Comparison of ENCODE assay signal across 8 cellular contexts in genomic region chr6:69866351-69867074, GRCh38. TPM values are rescaled to one million over a fixed set of nuclear protein-coding genes. Genes with fewer than 3 reads are reported as not detected.
A peak's percentile ranks its signal among the peaks of the same experiment; 100 is the strongest.
DNase-seq lines count a peak whose midpoint lies in the region; ATAC-seq and TF ChIP-seq lines count a peak whose summit lies in the region.

Gene COL19A1, plus strand, starts transcription at chr6:69866556. Its CDS starts 13,012 bp downstream, at chr6:69879568.

- H3K36me3 ChIP-seq in ES-I3 (ENCODE audit: insufficient read depth, low read length) (no peaks in the 10 kb centered on the region), endocrine pancreas (ENCODE audit: control insufficient read depth, insufficient read depth, low read length) (no peaks in the 10 kb centered on the region), mucosa of stomach (ENCODE audit: control insufficient read depth, insufficient read depth, low read length) (no peaks in the 10 kb centered on the region), transverse colon (no peaks in the 10 kb centered on the region)

- DNase-seq in HL-60 (ENCODE audit: low read depth in 1 of 2, low spot score in 1 of 2) (peak in 1 of 2 experiments; percentile 10), transverse colon (peak; percentile 32), NCI-H128 (lab: John Stamatoyannopoulos, UW; ENCODE audit: unreplicated experiment) (no peak)
- peak; percentile 8 to 16 for DNase-seq in activated CD4-positive, alpha-beta T cell treated with anti-CD3 and anti-CD28 coated beads for 4 hours

- H3K4me1 ChIP-seq in ES-I3 (ENCODE audit: insufficient read depth, low read length) (0 out of 2 replicates have a peak, but pooled peaks cover 3% of the 10 kb centered on the region), endocrine pancreas (ENCODE audit: control insufficient read depth, insufficient read depth, low read length) (no peaks in the 10 kb centered on the region), mucosa of stomach (ENCODE audit: control insufficient read depth, insufficient read depth, low read length) (peaks cover 8% of the 10 kb centered on the region), transverse colon (peaks cover 0 to 16% (median 8%) of the 10 kb centered on the region in 4 donors)

- TF ChIP-seq POLR2A in transverse colon (IDR thresholded peaks at IDR 0.05) = no peak

- TF ChIP-seq CTCF in HL-60 (IDR thresholded peaks at IDR 0.05; ENCODE audit: insufficient read depth, low read length) (no peak), transverse colon (IDR thresholded peaks at IDR 0.05) (no peak)

- H3K27me3 ChIP-seq in HL-60 (ENCODE audit: insufficient read depth, poor library complexity, severe bottlenecking) (peaks cover 30% of the 10 kb centered on the region), endocrine pancreas (ENCODE audit: control insufficient read depth, insufficient read depth, low read length) (peaks cover 8% of the 10 kb centered on the region), mucosa of stomach (ENCODE audit: control insufficient read depth, insufficient read depth, low read length) (peaks cover 33% of the 10 kb centered on the region), transverse colon (peaks cover 50% of the 10 kb centered on the region)

- peak within 1 kb of the TSS; percentile 42 for H3K4me3 ChIP-seq in HL-60 (replicated peaks; ENCODE audit: insufficient read depth, low read length)
- H3K4me3 ChIP-seq in endocrine pancreas (ENCODE audit: control insufficient read depth, insufficient read depth, low read length) = peak within 1 kb of the TSS; percentile 73
- peak within 1 kb of the TSS; percentile 15 for H3K4me3 ChIP-seq in mucosa of stomach (ENCODE audit: low read length)
- peak within 1 kb of the TSS; percentile 38 to 62 (median 47) for H3K4me3 ChIP-seq in transverse colon

- H3K9ac ChIP-seq in ES-I3 (ENCODE audit: low read depth, low read length) (peak within 1 kb of the TSS; percentile 48; the same call in 1 of the 2 replicates), endocrine pancreas (ENCODE audit: control insufficient read depth, insufficient read depth, low read length) (no peak within 1 kb of the TSS), mucosa of stomach (ENCODE audit: low read length) (peak within 1 kb of the TSS; percentile 45)

- no peak for TF ChIP-seq EP300 in transverse colon (IDR thresholded peaks at IDR 0.05; ENCODE audit: low read depth)

- peak; percentile 48 for ATAC-seq in GM21390 (IDR thresholded peaks at IDR 0.05; ENCODE audit: unreplicated experiment)

- intact Hi-C loops in transverse colon (cut with DNase I; ENCODE audit: low total_unique reads) = no loop called here

- in situ Hi-C loops in transverse colon (cut with MboI; ENCODE audit: low pct_ligation_motif_present in 1 of 4, low pct_unique_long_range_greater_than_20kb in 1 of 4, low sequenced_read_pairs in 3 of 4) = no loop called here

- H3K9me3 ChIP-seq in ES-I3 (ENCODE audit: control insufficient read depth, insufficient read depth, low read length) = no peaks in the 10 kb centered on the region
- no peaks in the 10 kb centered on the region for H3K9me3 ChIP-seq in endocrine pancreas (ENCODE audit: control insufficient read depth, low read length)
- no peaks in the 10 kb centered on the region for H3K9me3 ChIP-seq in mucosa of stomach (ENCODE audit: control insufficient read depth, low read length)
- H3K9me3 ChIP-seq in transverse colon = no peaks in the 10 kb centered on the region

- H3K27ac ChIP-seq in HL-60 (replicated peaks) (no peak within 1 kb of the TSS), transverse colon (peak within 1 kb of the TSS in 3 of 4 donors; percentile 36 to 51 (median 49))

- WGBS in transverse colon (ENCODE audit: low coverage in 1 of 2), 2 donors = 3% methylated on average over 8 to 26 of the region's 26 CpGs

RNA-seq across cellular contexts. Expression of gene COL19A1, which starts in this region (rescaled TPM):
- 1 to 10 TPM in 1 of 4 donors, under 1 TPM in 2, not detected in 1; 0.27 to 3.3 (median 0.37) TPM for total RNA-seq in transverse colon

Comparison
In these comparisons a context has a peak if more than half of its experiments do, and no peak if none do; other contexts are left out.
1. H3K4me3 ChIP-seq: peak in every context shown above with its lines; median percentile 73 in endocrine pancreas; 47 in transverse colon; 42 in HL-60; 15 in mucosa of stomach.